Comparison of ENCODE assay signal across 19 cellular contexts in genomic region chr6:164859791-164860190, GRCh38.
DNase-seq lines count a peak whose midpoint lies in the region; ATAC-seq lines count a peak whose summit lies in the region.
"Had no signal": no experiment of that assay in that cellular context is flagged by ENCODE, and none has a peak within 500 bp of the region (broad histone marks: within the 10 kb centered on the region; RNA-seq: fewer than 3 reads in every experiment).

No MANE protein-coding gene starts in this region.

- DNase-seq in Ammon's horn (ENCODE audit: low spot score) (peak; percentile 19), M059J (ENCODE audit: low read depth) (peak; percentile 5), astrocyte of the hippocampus (ENCODE audit: low read depth, low spot score) (peak; percentile 41), neuronal stem cell (ENCODE audit: low spot score) (no peak), NCI-H524 (lab: John Stamatoyannopoulos, UW) (no peak), H7 (no peak)
- DNase-seq: ACHN, AML-193, Caco-2, NCI-H1048, NCI-H1436 treated with DMSO at 0.1 percent for 48 hours, NCI-H2029 treated with DMSO at 0.1 percent for 48 hours, NCI-H510A, NCI-H82, SHP77 had no signal

- no peak overlapping the region for H2BK120ac ChIP-seq in neuronal stem cell (ENCODE audit: low read depth, low read length)

- no peak overlapping the region for H2BK12ac ChIP-seq in neuronal stem cell (ENCODE audit: low read length)

- H3K23ac ChIP-seq in neuronal stem cell (ENCODE audit: low read depth, low read length, poor library complexity) = no peak overlapping the region

- H2BK15ac ChIP-seq in neuronal stem cell (ENCODE audit: low read length) = no peak overlapping the region

- H3K4ac ChIP-seq in neuronal stem cell (ENCODE audit: low read length) = no peak overlapping the region

- H3K4me3 ChIP-seq in neuronal stem cell (ENCODE audit: low read length in 2 of 2) (no peak overlapping the region), H7 (ENCODE audit: insufficient read depth, low read depth, low read length) (no peak overlapping the region)
- H3K4me3 ChIP-seq: K562 had no signal

- H4K91ac ChIP-seq in neuronal stem cell (ENCODE audit: low read depth, low read length, poor library complexity) = no peak overlapping the region

- no peak overlapping the region for H3K18ac ChIP-seq in neuronal stem cell (ENCODE audit: low read length)

- H3K4me1 ChIP-seq in neuronal stem cell (ENCODE audit: control insufficient read depth in 2 of 2, insufficient read depth in 1 of 2, low read depth in 1 of 2, low read length in 2 of 2) = peaks cover 0 to 3% of the 10 kb centered on the region in 2 donors
- H3K4me1 ChIP-seq: Caco-2 had no signal

- H3K79me1 ChIP-seq in neuronal stem cell (ENCODE audit: low read depth, low read length) = peaks cover 1% of the 10 kb centered on the region

- H3K36me3 ChIP-seq in neuronal stem cell (replicated peaks in 1 of 2; ENCODE audit: control insufficient read depth in 2 of 2, insufficient read depth in 2 of 2, low read length in 2 of 2) (no peaks in the 10 kb centered on the region), H7 (replicated peaks; ENCODE audit: control insufficient read depth, insufficient read depth, low read length) (no peaks in the 10 kb centered on the region)

- H2BK5ac ChIP-seq in neuronal stem cell (ENCODE audit: low read length) = no peak overlapping the region

- ATAC-seq in GM18867 (IDR thresholded peaks at IDR 0.05; ENCODE audit: unreplicated experiment) = no peak
- ATAC-seq: K562, Panc1, SK-N-SH treated with all-trans-retinoic acid at 6 μM for 48 hours had no signal

- H3K14ac ChIP-seq in neuronal stem cell (ENCODE audit: low read length) = no peak overlapping the region

- no peak overlapping the region for H2AK5ac ChIP-seq in neuronal stem cell (ENCODE audit: low read depth, low read length)

- WGBS in neuronal stem cell (ENCODE audit: extremely low coverage in 2 of 2, insufficient read length in 2 of 2, insufficient replicate concordance in 1 of 2), 2 donors = no CpG with 5 or more reads among the region's 4 CpGs

- H2AFZ ChIP-seq in neuronal stem cell (ENCODE audit: low read length) = peak overlapping the region; percentile 78

- no peak overlapping the region for H3K4me2 ChIP-seq in neuronal stem cell (ENCODE audit: insufficient read depth, low read length, poor library complexity, severe bottlenecking)

- H3K27ac ChIP-seq in neuronal stem cell (replicated peaks; ENCODE audit: low read length) = no peak overlapping the region

- no peak overlapping the region for H4K8ac ChIP-seq in neuronal stem cell (ENCODE audit: low read depth, low read length)

- no peaks in the 10 kb centered on the region for H3K27me3 ChIP-seq in neuronal stem cell (ENCODE audit: control insufficient read depth in 3 of 3, insufficient read depth in 3 of 3, low read depth in 1 of 3, low read length in 3 of 3)
- no peaks in the 10 kb centered on the region for H3K27me3 ChIP-seq in H7 (ENCODE audit: control insufficient read depth, insufficient read depth, low read length)

- H3K9me3 ChIP-seq in neuronal stem cell (replicated peaks in 1 of 2; ENCODE audit: control insufficient read depth in 2 of 2, insufficient read depth in 1 of 2, low read depth in 1 of 2, low read length in 2 of 2) = no peaks in the 10 kb centered on the region
- H3K9me3 ChIP-seq: Caco-2 had no signal

- no peak overlapping the region for H3K9ac ChIP-seq in neuronal stem cell (ENCODE audit: low read depth, low read length, poor library complexity)

Comparison
In these comparisons a context has a peak if more than half of its experiments do, and no peak if none do; other contexts are left out.
1. DNase-seq: peak in Ammon's horn (single experiment), M059J (single experiment) and astrocyte of the hippocampus (single experiment); none in neuronal stem cell (single experiment), NCI-H524 (0 of 2) and H7 (single experiment).